Comparison of ENCODE assay signal across 16 cellular contexts in genomic region chr18:41371718-41372117, GRCh38.
DNase-seq lines count a peak whose midpoint lies in the region; ATAC-seq and TF ChIP-seq lines count a peak whose summit lies in the region.
"Had no signal": no experiment of that assay in that cellular context is flagged by ENCODE, and none has a peak within 500 bp of the region (broad histone marks: within the 10 kb centered on the region; RNA-seq: fewer than 3 reads in every experiment).

No MANE protein-coding gene starts in this region.

- H3K27me3 ChIP-seq in gastrocnemius medialis, result no peaks in the 10 kb centered on the region
- H3K27me3 ChIP-seq: upper lobe of right lung had no signal

- no peak overlapping the region for H3K27ac ChIP-seq in HEK293 (ENCODE audit: extremely low read depth, low read depth, low read length)
- H3K27ac ChIP-seq in gastrocnemius medialis, result no peak overlapping the region
- H3K27ac ChIP-seq: upper lobe of right lung had no signal

- CTCF ChIA-PET in HEK293 (lab: Yijun Ruan, JAX), result interaction anchor here (2.7 kb wide), 1 partner anchor 20 kb away, joined by 6 read pairs; no protein-coding TSS in a partner anchor

- no peak for ATAC-seq in stimulated activated memory B cell treated with anti-CD40 and anti-IgM and Interleukin-4, amounts not matched to agents 10 μg/mL and 1 μg/mL and 100 μg/mL, for 72 hours
- ATAC-seq in GM18861 (IDR thresholded peaks at IDR 0.05; ENCODE audit: unreplicated experiment) (no peak), gastrocnemius medialis (no peak)
- no peak for ATAC-seq in activated T-cell treated with anti-CD3 and anti-CD28 coated beads, Interleukin-2, amount 50 U/mL, for 72 hours (replicated peaks in 1 of 2)
- ATAC-seq: mucosa of descending colon, upper lobe of right lung had no signal

- H3K36me3 ChIP-seq in HEK293 (ENCODE audit: control insufficient read depth in 2 of 2, insufficient read depth in 1 of 2, low read length in 2 of 2) (no peaks in the 10 kb centered on the region), gastrocnemius medialis (no peaks in the 10 kb centered on the region)
- H3K36me3 ChIP-seq: upper lobe of right lung had no signal

- H3K4me3 Mint-ChIP-seq in glutamatergic neuron (ENCODE audit: unreplicated experiment), result no peak overlapping the region
- H3K4me3 Mint-ChIP-seq in stimulated activated memory B cell treated with anti-CD40 and anti-IgM and Interleukin-4, amounts not matched to agents 10 μg/mL and 1 μg/mL and 100 μg/mL, for 72 hours, result no peak overlapping the region
- no peak overlapping the region for H3K4me3 Mint-ChIP-seq in activated T-cell treated with anti-CD3 and anti-CD28 coated beads, Interleukin-2, amount 50 U/mL, for 72 hours

- H3K27ac Mint-ChIP-seq in glutamatergic neuron (ENCODE audit: unreplicated experiment), result peak overlapping the region; percentile 3
- no peak overlapping the region for H3K27ac Mint-ChIP-seq in stimulated activated memory B cell treated with anti-CD40 and anti-IgM and Interleukin-4, amounts not matched to agents 10 μg/mL and 1 μg/mL and 100 μg/mL, for 72 hours
- H3K27ac Mint-ChIP-seq in activated T-cell treated with anti-CD3 and anti-CD28 coated beads, Interleukin-2, amount 50 U/mL, for 72 hours, result no peak overlapping the region

- POLR2A ChIA-PET in HEK293 (lab: Yijun Ruan, JAX), result no interaction called here

- H3K36me3 Mint-ChIP-seq in glutamatergic neuron (ENCODE audit: unreplicated experiment), result no peaks in the 10 kb centered on the region
- no peaks in the 10 kb centered on the region for H3K36me3 Mint-ChIP-seq in stimulated activated memory B cell treated with anti-CD40 and anti-IgM and Interleukin-4, amounts not matched to agents 10 μg/mL and 1 μg/mL and 100 μg/mL, for 72 hours
- no peaks in the 10 kb centered on the region for H3K36me3 Mint-ChIP-seq in activated T-cell treated with anti-CD3 and anti-CD28 coated beads, Interleukin-2, amount 50 U/mL, for 72 hours (ENCODE audit: insufficient read depth in 2 of 2)

- H3K4me3 ChIP-seq in HEK293 (ENCODE audit: low read depth, low read length), result no peak overlapping the region
- H3K4me3 ChIP-seq in gastrocnemius medialis, result no peak overlapping the region
- H3K4me3 ChIP-seq: mucosa of descending colon, upper lobe of right lung had no signal

- DNase-seq in A172 (ENCODE audit: low spot score), result peak; percentile 76
- DNase-seq in NCI-H748 (lab: John Stamatoyannopoulos, UW; ENCODE audit: unreplicated experiment), result peak; percentile 88
- no peak for DNase-seq in glutamatergic neuron
- DNase-seq in activated T-cell treated with anti-CD3 and anti-CD28 coated beads, Interleukin-2, amount 50 U/mL, for 72 hours, result no peak
- no peak for DNase-seq in gastrocnemius medialis
- DNase-seq: activated CD4-positive, alpha-beta T cell treated with anti-CD3 and anti-CD28 coated beads for 4 hours; activated T-cell treated with anti-CD3 and anti-CD28 coated beads, Interleukin-2, amount 50 U/mL, for 48 hours; islet precursor cell; KG1; mucosa of descending colon; stimulated activated CD8-positive, alpha-beta memory T cell treated with anti-CD3 and anti-CD28 coated beads, Interleukin-4, amount 100 ng/mL, for 48 hours; T-helper 2 cell; upper lobe of right lung had no signal

- intact Hi-C loops in gastrocnemius medialis (cut with DNase I; ENCODE audit: low total_unique reads), result no loop called here

- H3K4me1 ChIP-seq in HEK293 (ENCODE audit: control insufficient read depth, insufficient read depth, low read length) (no peaks in the 10 kb centered on the region), gastrocnemius medialis (no peaks in the 10 kb centered on the region)
- H3K4me1 ChIP-seq: upper lobe of right lung had no signal

- no peaks in the 10 kb centered on the region for H3K9me3 ChIP-seq in HEK293 (ENCODE audit: control insufficient read depth, insufficient read depth, low read depth, low read length)
- no peaks in the 10 kb centered on the region for H3K9me3 ChIP-seq in gastrocnemius medialis
- H3K9me3 ChIP-seq: mucosa of descending colon, upper lobe of right lung had no signal

- peaks cover 2% of the 10 kb centered on the region for H3K9me3 Mint-ChIP-seq in glutamatergic neuron (ENCODE audit: unreplicated experiment)
- peaks cover 2% of the 10 kb centered on the region for H3K9me3 Mint-ChIP-seq in stimulated activated memory B cell treated with anti-CD40 and anti-IgM and Interleukin-4, amounts not matched to agents 10 μg/mL and 1 μg/mL and 100 μg/mL, for 72 hours
- H3K9me3 Mint-ChIP-seq in activated T-cell treated with anti-CD3 and anti-CD28 coated beads, Interleukin-2, amount 50 U/mL, for 72 hours, result peaks cover 4 to 10% of the 10 kb centered on the region in 2 donors

- TF ChIP-seq CTCF in HEK293 (tag by site-specific recombination; IDR thresholded peaks at IDR 0.05) (no peak), glutamatergic neuron (IDR thresholded peaks at IDR 0.05; ENCODE audit: partially characterized antibody, unreplicated experiment) (no peak), gastrocnemius medialis (IDR thresholded peaks at IDR 0.05 in 4 of 5, conservative IDR thresholded peaks at IDR 0.05 in 1 of 5) (no peak)

- peaks cover 12% of the 10 kb centered on the region for H3K4me1 Mint-ChIP-seq in glutamatergic neuron (ENCODE audit: low read depth, unreplicated experiment)
- H3K4me1 Mint-ChIP-seq in stimulated activated memory B cell treated with anti-CD40 and anti-IgM and Interleukin-4, amounts not matched to agents 10 μg/mL and 1 μg/mL and 100 μg/mL, for 72 hours, result no peaks in the 10 kb centered on the region
- no peaks in the 10 kb centered on the region for H3K4me1 Mint-ChIP-seq in activated T-cell treated with anti-CD3 and anti-CD28 coated beads, Interleukin-2, amount 50 U/mL, for 72 hours (ENCODE audit: low read depth)

- in situ Hi-C loops in gastrocnemius medialis (cut with MboI; ENCODE audit: low sequenced_read_pairs in 4 of 4), result no loop called here

- H3K27me3 Mint-ChIP-seq in glutamatergic neuron (ENCODE audit: unreplicated experiment), result no peaks in the 10 kb centered on the region
- no peaks in the 10 kb centered on the region for H3K27me3 Mint-ChIP-seq in stimulated activated memory B cell treated with anti-CD40 and anti-IgM and Interleukin-4, amounts not matched to agents 10 μg/mL and 1 μg/mL and 100 μg/mL, for 72 hours
- no peaks in the 10 kb centered on the region for H3K27me3 Mint-ChIP-seq in activated T-cell treated with anti-CD3 and anti-CD28 coated beads, Interleukin-2, amount 50 U/mL, for 72 hours (ENCODE audit: low read depth)

- no peak for TF ChIP-seq POLR2A in gastrocnemius medialis (IDR thresholded peaks at IDR 0.05)

TF ChIP-seq in HEK293, 187 proteins besides CTCF, POLR2A, EP300 and RAD21:
- TF ChIP-seq ZNF558 (tag by site-specific recombination; IDR thresholded peaks at IDR 0.05) (no peak), PRDM1 (tag by site-specific recombination; IDR thresholded peaks at IDR 0.05) (0 out of 2 replicates have a peak, but pooled peaks have one; percentile 18)
- TF ChIP-seq, protein P1, sequence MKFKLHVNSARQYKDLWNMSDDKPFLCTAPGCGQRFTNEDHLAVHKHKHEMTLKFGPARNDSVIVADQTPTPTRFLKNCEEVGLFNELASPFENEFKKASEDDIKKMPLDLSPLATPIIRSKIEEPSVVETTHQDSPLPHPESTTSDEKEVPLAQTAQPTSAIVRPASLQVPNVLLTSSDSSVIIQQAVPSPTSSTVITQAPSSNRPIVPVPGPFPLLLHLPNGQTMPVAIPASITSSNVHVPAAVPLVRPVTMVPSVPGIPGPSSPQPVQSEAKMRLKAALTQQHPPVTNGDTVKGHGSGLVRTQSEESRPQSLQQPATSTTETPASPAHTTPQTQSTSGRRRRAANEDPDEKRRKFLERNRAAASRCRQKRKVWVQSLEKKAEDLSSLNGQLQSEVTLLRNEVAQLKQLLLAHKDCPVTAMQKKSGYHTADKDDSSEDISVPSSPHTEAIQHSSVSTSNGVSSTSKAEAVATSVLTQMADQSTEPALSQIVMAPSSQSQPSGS (tag by site-specific recombination; IDR thresholded peaks at IDR 0.05; ENCODE audit: low read depth), result peak; percentile 51; the same call in 1 of the 2 replicates

Comparison
In these comparisons a context has a peak if more than half of its experiments do, and no peak if none do; other contexts are left out.
1. DNase-seq: peak in A172 (single experiment) and NCI-H748 (single experiment); none in glutamatergic neuron (single experiment), activated T-cell treated with anti-CD3 and anti-CD28 coated beads, Interleukin-2, amount 50 U/mL, for 72 hours (0 of 2) and gastrocnemius medialis (0 of 2).